In the genomic region with DNA sequence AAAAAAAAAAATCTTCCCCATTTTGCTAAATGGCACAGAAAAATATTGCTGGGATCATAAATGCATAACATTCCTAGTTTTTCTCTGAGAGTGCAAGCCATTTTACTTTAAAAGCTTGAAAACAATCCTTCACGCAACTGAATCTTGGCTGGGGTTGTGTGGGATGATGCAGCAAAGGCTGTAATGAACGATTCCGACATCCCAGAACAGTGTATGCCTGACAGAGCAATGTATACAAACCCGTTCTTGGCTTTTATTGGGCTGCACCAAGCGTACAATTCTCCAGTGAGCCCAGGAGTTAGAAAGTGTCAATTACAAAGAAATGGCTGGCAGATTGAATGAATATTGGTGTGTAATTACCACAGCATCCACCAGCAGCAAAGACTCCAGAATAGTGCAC, we compare ENCODE assay signal across 19 cellular contexts.
DNase-seq lines count a peak whose midpoint lies in the region; ATAC-seq, FAIRE-seq and TF ChIP-seq lines count a peak whose summit lies in the region.
"Had no signal": no experiment of that assay in that cellular context is flagged by ENCODE, and none has a peak within 500 bp of the region (broad histone marks: within the 10 kb centered on the region; RNA-seq: fewer than 3 reads in every experiment).

No MANE protein-coding gene starts in this region.

- TF ChIP-seq CTCF in HepG2 (CRISPR knock-in tag; IDR thresholded peaks at IDR 0.05) (no peak), right lobe of liver (IDR thresholded peaks at IDR 0.05) (no peak), GM20000 (IDR thresholded peaks at IDR 0.05; ENCODE audit: extremely low read depth, missing control alignments) (no peak)

- no peak overlapping the region for H3K9ac ChIP-seq in HepG2 (ENCODE audit: insufficient read depth, low read depth, low read length)

- H3K79me2 ChIP-seq in HepG2 (ENCODE audit: insufficient read depth, low read length), result no peaks in the 10 kb centered on the region

- no peak for DNase-seq in HepG2 (ENCODE audit: low spot score)
- no peak for DNase-seq in right lobe of liver
- DNase-seq in NCI-H69 (lab: John Stamatoyannopoulos, UW), result peak; percentile 100
- peak; percentile 91 for DNase-seq in left kidney (ENCODE audit: low read depth, low spot score)
- DNase-seq in GM20000 (ENCODE audit: low spot score), result no peak
- no peak for DNase-seq in HuH-7.5 (ENCODE audit: low spot score)
- DNase-seq: 8988T; C1 segment of cervical spinal cord; CD4-positive, alpha-beta T cell; DMS153; DMS79 treated with DMSO at 0.1 percent for 48 hours; EL; HFFc6 had no signal

- H3K36me3 ChIP-seq in HepG2 (replicated peaks in 1 of 2; ENCODE audit: control insufficient read depth in 1 of 2, insufficient read depth in 2 of 2, low read length in 2 of 2) (no peaks in the 10 kb centered on the region), right lobe of liver (no peaks in the 10 kb centered on the region)
- H3K36me3 ChIP-seq: HAP-1 had no signal

- CTCF ChIA-PET in HepG2 (lab: Yijun Ruan, JAX; ENCODE audit: low intra/inter-chr PET ratio, low total read pairs), result no interaction called here

- H3K9me3 ChIP-seq in HepG2 (ENCODE audit: low read length) (no peaks in the 10 kb centered on the region), right lobe of liver (no peaks in the 10 kb centered on the region)
- H3K9me3 ChIP-seq: HAP-1 had no signal

- H3K4me2 ChIP-seq in HepG2 (ENCODE audit: low read depth, low read length), result no peak overlapping the region

- no peak for TF ChIP-seq EP300 in HepG2 (IDR thresholded peaks at IDR 0.05; ENCODE audit: low read depth in 2 of 2, low read length in 2 of 2)
- no peak for TF ChIP-seq EP300 in HepG2 (CRISPR knock-in tag; IDR thresholded peaks at IDR 0.05; ENCODE audit: borderline replicate concordance)

- FAIRE-seq in HepG2 (lab: Jason Lieb, UNC), result no peak
- FAIRE-seq: G401.6, GM12891, H1 had no signal

- no peak for ATAC-seq in HepG2
- no peak for ATAC-seq in right lobe of liver
- no peak for ATAC-seq in GM19395 (IDR thresholded peaks at IDR 0.05; ENCODE audit: unreplicated experiment)

- no peak for TF ChIP-seq RAD21 in HepG2 (CRISPR knock-in tag; IDR thresholded peaks at IDR 0.05)

- H3K4me1 ChIP-seq in HepG2 (ENCODE audit: insufficient read depth, low read length) (no peaks in the 10 kb centered on the region), right lobe of liver (no peaks in the 10 kb centered on the region)

- 5% methylated on average over 5 of the region's 5 CpGs for WGBS in HepG2 (ENCODE audit: low lambda C conversion rate)
- 51% methylated on average over 5 of the region's 5 CpGs for WGBS in right lobe of liver (ENCODE audit: insufficient coverage, low coverage, low lambda C conversion rate, missing lambda C conversion rate)

- no peak overlapping the region for H3K27ac ChIP-seq in HepG2 (ENCODE audit: extremely low read length, insufficient read depth, low read length)
- H3K27ac ChIP-seq in right lobe of liver, result no peak overlapping the region
- H3K27ac ChIP-seq: HL-60 had no signal

- BruUV-seq in HepG2 (replicated peaks; lab: Mats Ljungman, UMichigan), result no TSS peak

- in situ Hi-C loops in HepG2 (cut with HindIII; ENCODE audit: extremely low pct_ligation_motif_present, low pct_unique_long_range_greater_than_20kb), result no loop called here

- H3K4me3 ChIP-seq in HepG2 (replicated peaks in 1 of 3; ENCODE audit: insufficient read depth in 1 of 3, low read depth in 2 of 3, low read length in 3 of 3) (no peak overlapping the region), right lobe of liver (no peak overlapping the region)
- H3K4me3 ChIP-seq: HAP-1 had no signal

- H2AFZ ChIP-seq in HepG2 (ENCODE audit: low read length), result peak overlapping the region; percentile 3

- intact Hi-C loops in HepG2 (cut with micrococcal nuclease; ENCODE audit: unreplicated experiment) (no loop called here), right lobe of liver (cut with DNase I) (no loop called here)

- no peaks in the 10 kb centered on the region for H4K20me1 ChIP-seq in HepG2 (ENCODE audit: insufficient read depth, low read length)

- TF ChIP-seq POLR2A in HepG2 (IDR thresholded peaks at IDR 0.05; ENCODE audit: insufficient read depth in 1 of 2, low read depth in 2 of 2, low read length in 2 of 2) (no peak), right lobe of liver (IDR thresholded peaks at IDR 0.05) (no peak)

- POLR2A ChIA-PET in HepG2 (lab: Yijun Ruan, JAX), result no interaction called here

- H3K27me3 ChIP-seq in HepG2 (ENCODE audit: control insufficient read depth in 1 of 2, insufficient read depth in 2 of 2, low read length in 2 of 2) (no peaks in the 10 kb centered on the region), right lobe of liver (no peaks in the 10 kb centered on the region)

TF ChIP-seq in HepG2, 621 proteins besides CTCF, POLR2A, EP300 and RAD21:
- no peak for TF ChIP-seq ELF4 (CRISPR knock-in tag; IDR thresholded peaks at IDR 0.05; ENCODE audit: borderline replicate concordance)

Comparison
In these comparisons a context has a peak if more than half of its experiments do, and no peak if none do; other contexts are left out.
1. DNase-seq: peak in NCI-H69 (single experiment) and left kidney (single experiment); none in HepG2 (single experiment), right lobe of liver (0 of 3), GM20000 (single experiment) and HuH-7.5 (single experiment).